10 cellular contexts compared by ENCODE assay signal in genomic region chr9:1871486-1872181, GRCh38.
A peak's percentile ranks its signal among the peaks of the same experiment; 100 is the strongest.
DNase-seq lines count a peak whose midpoint lies in the region; ATAC-seq and TF ChIP-seq lines count a peak whose summit lies in the region.
"Had no signal": no experiment of that assay in that cellular context is flagged by ENCODE, and none has a peak within 500 bp of the region (broad histone marks: within the 10 kb centered on the region; RNA-seq: fewer than 3 reads in every experiment).

No MANE protein-coding gene starts in this region.

- no peaks in the 10 kb centered on the region for H3K9me3 ChIP-seq in HAP-1
- no peaks in the 10 kb centered on the region for H3K9me3 ChIP-seq in iPS-20b (ENCODE audit: insufficient read depth, low read depth, low read length)

- TF ChIP-seq POLR2A in GM18505 (IDR thresholded peaks at IDR 0.05; ENCODE audit: borderline replicate concordance, extremely low read depth, insufficient read depth, insufficient read length) = no peak

- H3K4me1 ChIP-seq in HAP-1 = no peaks in the 10 kb centered on the region; the same call in none of the 2 replicates
- peaks cover 7% of the 10 kb centered on the region; the same call in 1 of the 2 replicates for H3K4me1 ChIP-seq in iPS-20b (ENCODE audit: insufficient read depth, low read length)

- H3K27me3 ChIP-seq in HAP-1 (ENCODE audit: low read depth) = no peaks in the 10 kb centered on the region
- no peaks in the 10 kb centered on the region for H3K27me3 ChIP-seq in iPS-20b (ENCODE audit: insufficient read depth, low read length)

- peak; percentile 7 for DNase-seq in NCI-H1092 treated with DMSO at 0.1 percent for 48 hours (lab: John Stamatoyannopoulos, UW)
- DNase-seq in NCI-H1092 (lab: John Stamatoyannopoulos, UW) = no peak
- DNase-seq in HAP-1 (ENCODE audit: low spot score in 2 of 2) = peak; percentile 20 to 28
- peak; percentile 12 for DNase-seq in RPMI8226
- DNase-seq: KBM-7 had no signal

- H3K27ac ChIP-seq in iPS-20b (ENCODE audit: low read length) = no peak overlapping the region

- peak overlapping the region; percentile 37; the same call in 1 of the 2 replicates for H3K9ac ChIP-seq in iPS-20b (ENCODE audit: low read depth, low read length)

- ATAC-seq in HG02852 (IDR thresholded peaks at IDR 0.05; ENCODE audit: unreplicated experiment) = no peak
- no peak for ATAC-seq in GM21786 (IDR thresholded peaks at IDR 0.05; ENCODE audit: unreplicated experiment)
- no peak for ATAC-seq in GM18505 (IDR thresholded peaks at IDR 0.05; ENCODE audit: unreplicated experiment)
- ATAC-seq: Panc1 had no signal

- no peaks in the 10 kb centered on the region for H3K36me3 ChIP-seq in HAP-1 (replicated peaks)
- H3K36me3 ChIP-seq in iPS-20b (ENCODE audit: insufficient read depth, low read depth, low read length) = no peaks in the 10 kb centered on the region

- no peak overlapping the region for H3K4me3 ChIP-seq in HAP-1
- H3K4me3 ChIP-seq in iPS-20b (ENCODE audit: low read length) = no peak overlapping the region

- in situ Hi-C loops in HAP-1 (cut with MboI; ENCODE audit: low sequenced_read_pairs) = no loop called here
